In the genomic region with DNA sequence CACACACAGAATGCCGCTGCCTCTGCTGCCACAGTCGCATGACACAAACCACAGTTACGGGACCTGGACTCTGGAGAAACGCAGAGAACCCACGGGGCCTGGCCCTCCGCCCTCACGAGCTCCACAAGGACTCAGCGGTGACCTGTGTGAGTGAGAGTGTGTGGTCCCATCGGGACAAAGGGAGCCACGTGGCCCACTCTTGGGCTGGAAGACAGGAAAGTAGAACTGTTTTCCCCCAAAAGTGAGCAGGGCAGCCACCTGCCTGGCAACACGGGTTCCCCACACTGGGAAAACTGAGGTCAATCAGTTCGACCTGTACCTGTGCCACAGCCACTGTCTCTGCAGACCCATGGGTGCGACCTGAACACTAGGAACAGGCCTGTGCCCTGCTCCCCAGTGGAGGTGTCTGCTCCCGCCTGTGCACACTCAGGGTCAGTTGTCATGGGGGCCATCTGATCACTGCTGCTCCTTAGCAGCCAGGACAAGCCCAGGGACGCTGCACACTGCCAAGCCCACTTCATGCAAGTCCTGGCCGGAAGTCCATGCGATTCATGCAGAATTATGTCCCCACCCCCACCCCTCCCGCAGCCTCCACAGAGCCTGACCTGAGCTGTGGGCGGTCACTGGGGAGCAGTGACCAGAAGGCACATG, we compare ENCODE assay signal across 16 cellular contexts. TPM values are rescaled to one million over a fixed set of nuclear protein-coding genes. Genes with fewer than 3 reads are reported as not detected.
A peak's percentile ranks its signal among the peaks of the same experiment; 100 is the strongest.
DNase-seq lines count a peak whose midpoint lies in the region; ATAC-seq and TF ChIP-seq lines count a peak whose summit lies in the region.
"Had no signal": no experiment of that assay in that cellular context is flagged by ENCODE, and none has a peak within 500 bp of the region (broad histone marks: within the 10 kb centered on the region; RNA-seq: fewer than 3 reads in every experiment).

No MANE protein-coding gene starts in this region.

- intact Hi-C loops in CD4-positive, alpha-beta T cell (cut with DNase I, micrococcal nuclease) = no loop called here

- no peak overlapping the region for H3K4me2 ChIP-seq in hepatocyte

- H4K20me1 ChIP-seq in hepatocyte (ENCODE audit: insufficient read depth, poor library complexity, severe bottlenecking) = no peaks in the 10 kb centered on the region

- no peak for ATAC-seq in CD4-positive, alpha-beta T cell (ENCODE audit: poor library complexity)
- ATAC-seq in T-cell (replicated peaks in 1 of 4) = no peak

- peaks cover 7% of the 10 kb centered on the region for H3K4me1 Mint-ChIP-seq in CD4-positive, alpha-beta T cell (ENCODE audit: low read depth)
- peaks cover 6 to 8% (median 8%) of the 10 kb centered on the region in 3 donors for H3K4me1 Mint-ChIP-seq in T-cell

- H2AFZ ChIP-seq in hepatocyte = no peak overlapping the region

- H3K27me3 ChIP-seq in CD4-positive, alpha-beta T cell (ENCODE audit: control insufficient read depth, insufficient read depth, low read length) = peaks cover 43% of the 10 kb centered on the region
- H3K27me3 ChIP-seq in hepatocyte = no peaks in the 10 kb centered on the region
- H3K27me3 ChIP-seq: vagina had no signal

- H3K9me3 ChIP-seq in CD4-positive, alpha-beta T cell (ENCODE audit: control insufficient read depth, low read length) = no peaks in the 10 kb centered on the region
- H3K9me3 ChIP-seq in hepatocyte (ENCODE audit: low read depth) = no peaks in the 10 kb centered on the region
- H3K9me3 ChIP-seq: vagina had no signal

- H3K4me1 ChIP-seq in hepatocyte (ENCODE audit: insufficient read depth) = peaks cover 8% of the 10 kb centered on the region

- no peak for DNase-seq in CD4-positive, alpha-beta T cell
- DNase-seq in T-cell = no peak
- peak; percentile 53 for DNase-seq in islet precursor cell
- peak; percentile 35 for DNase-seq in retina
- no peak for DNase-seq in hepatocyte (ENCODE audit: low spot score)
- no peak for DNase-seq in NCI-H69 (lab: John Stamatoyannopoulos, UW)
- no peak for DNase-seq in stimulated activated CD4-positive, alpha-beta T cell treated with anti-CD3 and anti-CD28 coated beads, Interleukin-1b, Interleukin-23, amount 100 ng/mL, for 48 hours
- DNase-seq: DMS79 treated with DMSO at 0.1 percent for 48 hours, esophagus squamous epithelium, NCI-H1048, SIG-M5, T-helper 9 cell had no signal

- H3K9me2 ChIP-seq in hepatocyte (replicated peaks; ENCODE audit: insufficient read depth) = no peaks in the 10 kb centered on the region

- H3K79me2 ChIP-seq in hepatocyte = no peaks in the 10 kb centered on the region

- H3K27me3 Mint-ChIP-seq in CD4-positive, alpha-beta T cell = peaks cover 47% of the 10 kb centered on the region
- peaks cover 20 to 40% of the 10 kb centered on the region in 2 donors for H3K27me3 Mint-ChIP-seq in T-cell

- CTCF ChIA-PET in CD4-positive, alpha-beta T cell (lab: Charles Lee) = no interaction called here
- CTCF ChIA-PET in T-cell (lab: Charles Lee) = interaction anchor here in 1 of 2 donors (0.6 kb wide), 1 partner anchor 190 kb away, joined by 3 read pairs; no protein-coding TSS in a partner anchor

- peak overlapping the region; percentile 42 for H3K4me3 Mint-ChIP-seq in CD4-positive, alpha-beta T cell
- peak overlapping the region in 2 of 3 donors; percentile 36 to 49 for H3K4me3 Mint-ChIP-seq in T-cell

- WGBS in hepatocyte (ENCODE audit: low lambda C conversion rate, missing lambda C conversion rate) = 88% methylated on average over 19 of the region's 19 CpGs

- no peak overlapping the region for H3K27ac ChIP-seq in CD4-positive, alpha-beta T cell (ENCODE audit: low read depth, low read length)
- no peak overlapping the region for H3K27ac ChIP-seq in hepatocyte
- H3K27ac ChIP-seq: C4-2B had no signal

- no peak overlapping the region for H3K27ac Mint-ChIP-seq in CD4-positive, alpha-beta T cell
- no peak overlapping the region for H3K27ac Mint-ChIP-seq in T-cell
- H3K27ac Mint-ChIP-seq: IgD-negative memory B cell had no signal

- no peaks in the 10 kb centered on the region for H3K36me3 ChIP-seq in hepatocyte (replicated peaks; ENCODE audit: insufficient read depth, low read depth)
- H3K36me3 ChIP-seq: esophagus squamous epithelium, heart right ventricle, vagina had no signal

- peaks cover 3% of the 10 kb centered on the region for H3K9me3 Mint-ChIP-seq in CD4-positive, alpha-beta T cell
- peaks cover 4 to 6% (median 4%) of the 10 kb centered on the region in 3 donors for H3K9me3 Mint-ChIP-seq in T-cell

- POLR2A ChIA-PET in CD4-positive, alpha-beta T cell (lab: Charles Lee) = no interaction called here
- POLR2A ChIA-PET in T-cell (lab: Charles Lee) = no interaction called here

- H3K4me3 ChIP-seq in hepatocyte = no peak overlapping the region

- H3K36me3 Mint-ChIP-seq in CD4-positive, alpha-beta T cell (ENCODE audit: low read depth) = no peaks in the 10 kb centered on the region
- H3K36me3 Mint-ChIP-seq in T-cell = no peaks in the 10 kb centered on the region
- H3K36me3 Mint-ChIP-seq: IgD-negative memory B cell had no signal

- no peak for TF ChIP-seq CTCF in CD4-positive, alpha-beta T cell (IDR thresholded peaks at IDR 0.05)
- TF ChIP-seq CTCF in hepatocyte (IDR thresholded peaks at IDR 0.05; ENCODE audit: poor library complexity) = no peak

RNA-seq across cellular contexts. Expression of a gene that starts 54.4 kb away (rescaled TPM):
- total RNA-seq in CD4-positive, alpha-beta T cell = 10 to 100 TPM; 27.5 to 28.6 TPM
- 10 to 100 TPM; 39.7 to 50.3 (median 44.5) TPM for total RNA-seq in T-cell
- total RNA-seq in hepatocyte = 9.9 and 16.0 TPM in 2 replicates
- 17.3 and 19.4 TPM in 2 replicates for polyA plus RNA-seq in hepatocyte

Comparison
In these comparisons a context has a peak if more than half of its experiments do, and no peak if none do; other contexts are left out.
1. DNase-seq: peak in islet precursor cell (single experiment) and retina (single experiment); none in CD4-positive, alpha-beta T cell (0 of 10), T-cell (0 of 34), hepatocyte (single experiment), NCI-H69 (single experiment) and stimulated activated CD4-positive, alpha-beta T cell treated with anti-CD3 and anti-CD28 coated beads, Interleukin-1b, Interleukin-23, amount 100 ng/mL, for 48 hours (single experiment).